ENCODE assay signal across 13 cellular contexts in genomic region chr2:85988210-85988913, GRCh38.
DNase-seq lines count a peak whose midpoint lies in the region; ATAC-seq, FAIRE-seq and TF ChIP-seq lines count a peak whose summit lies in the region.
"Had no signal": no experiment of that assay in that cellular context is flagged by ENCODE, and none has a peak within 500 bp of the region (broad histone marks: within the 10 kb centered on the region; RNA-seq: fewer than 3 reads in every experiment).

No MANE protein-coding gene starts in this region.

- no peak overlapping the region for H3K9ac ChIP-seq in SK-N-MC (ENCODE audit: insufficient read length)

- intact Hi-C loops in esophagus muscularis mucosa (cut with DNase I), result no loop called here

- peak; percentile 43 for ATAC-seq in lung (ENCODE audit: insufficient read depth, low FRiP score)
- ATAC-seq: stimulated activated naive CD8-positive, alpha-beta T cell treated with anti-CD3 and anti-CD28 coated beads, Interleukin-15, Interleukin-2, amounts not matched to agents 100 U/mL and 50 U/mL, for 24 hours had no signal

- H3K4me3 ChIP-seq in SK-N-MC (no peak overlapping the region), esophagus muscularis mucosa (no peak overlapping the region), lung (no peak overlapping the region), suprapubic skin (no peak overlapping the region)

- H3K27ac ChIP-seq in SK-N-MC (0 out of 2 replicates have a peak overlapping the region, but pooled peaks have one; percentile 25), esophagus muscularis mucosa (replicated peaks in 1 of 4) (peak overlapping the region; percentile 48 to 74 (median 68)), lung (ENCODE audit: low read depth in 1 of 2, low read length in 1 of 2) (peak overlapping the region in 1 of 2 donors; percentile 40), suprapubic skin (peak overlapping the region; percentile 50)
- H3K27ac ChIP-seq: neutrophil had no signal

- H3K27me3 ChIP-seq in esophagus muscularis mucosa (no peaks in the 10 kb centered on the region), lung (ENCODE audit: control insufficient read depth, insufficient read depth) (no peaks in the 10 kb centered on the region), suprapubic skin (no peaks in the 10 kb centered on the region)
- H3K27me3 ChIP-seq: neutrophil had no signal

- TF ChIP-seq POLR2A in esophagus muscularis mucosa (IDR thresholded peaks at IDR 0.05; ENCODE audit: low read depth), result no peak
- TF ChIP-seq POLR2A in suprapubic skin (IDR thresholded peaks at IDR 0.05), result no peak
- TF ChIP-seq POLR2A in GM12892 (IDR thresholded peaks at IDR 0.05; ENCODE audit: low read depth, low read length), result no peak

- H3K4me1 ChIP-seq in esophagus muscularis mucosa, result peaks cover 0 to 22% (median 21%) of the 10 kb centered on the region in 4 donors
- H3K4me1 ChIP-seq in lung (ENCODE audit: control insufficient read depth in 2 of 2, insufficient read depth in 2 of 2, low read length in 2 of 2), result no peaks in the 10 kb centered on the region
- peaks cover 24% of the 10 kb centered on the region for H3K4me1 ChIP-seq in suprapubic skin

- TF ChIP-seq EP300 in esophagus muscularis mucosa (IDR thresholded peaks at IDR 0.05), result no peak
- no peak for TF ChIP-seq EP300 in suprapubic skin (IDR thresholded peaks at IDR 0.05)

- H3K36me3 ChIP-seq in SK-N-MC (ENCODE audit: insufficient read depth, low read length) (no peaks in the 10 kb centered on the region), esophagus muscularis mucosa (no peaks in the 10 kb centered on the region), lung (ENCODE audit: control insufficient read depth in 2 of 2, insufficient read depth in 2 of 2, low read length in 2 of 2) (no peaks in the 10 kb centered on the region), suprapubic skin (no peaks in the 10 kb centered on the region)
- H3K36me3 ChIP-seq: neutrophil had no signal

- DNase-seq in SK-N-MC (ENCODE audit: low read depth, low spot score), result no peak
- peak; percentile 92 for DNase-seq in esophagus muscularis mucosa (ENCODE audit: extremely low spot score)
- peak; percentile 27 for DNase-seq in lung (ENCODE audit: low spot score)
- DNase-seq in suprapubic skin (ENCODE audit: low spot score in 2 of 2), result peak in 1 of 2 donors; percentile 69
- DNase-seq in GM12892 (ENCODE audit: insufficient read length), result no peak
- DNase-seq in H4 (ENCODE audit: low spot score), result no peak
- DNase-seq in AG08396 (ENCODE audit: low spot score), result no peak
- DNase-seq: activated T-cell treated with anti-CD3 and anti-CD28 coated beads, Interleukin-2, amount 50 U/mL, for 48 hours; NCI-H1048; NCI-H510A treated with DMSO at 0.1 percent for 48 hours; stimulated activated naive CD8-positive, alpha-beta T cell treated with anti-CD3 and anti-CD28 coated beads, Interleukin-15, Interleukin-2, amounts not matched to agents 100 U/mL and 50 U/mL, for 24 hours had no signal

- 74% methylated on average over 10 of the region's 10 CpGs for WGBS in esophagus muscularis mucosa
- 80 to 82% methylated on average over 10 of the region's 10 CpGs for WGBS in lung, 2 donors
- WGBS in suprapubic skin, result 50% methylated on average over 10 of the region's 10 CpGs

- no peak for TF ChIP-seq CTCF in esophagus muscularis mucosa (IDR thresholded peaks at IDR 0.05)
- no peak for TF ChIP-seq CTCF in lung (IDR thresholded peaks at IDR 0.05; ENCODE audit: control extremely low read depth, extremely low read depth)
- no peak for TF ChIP-seq CTCF in suprapubic skin (IDR thresholded peaks at IDR 0.05)

- H3K9me3 ChIP-seq in SK-N-MC (ENCODE audit: low read depth, low read length), result no peaks in the 10 kb centered on the region
- no peaks in the 10 kb centered on the region for H3K9me3 ChIP-seq in esophagus muscularis mucosa
- H3K9me3 ChIP-seq in lung (ENCODE audit: control insufficient read depth in 2 of 2, insufficient read depth in 1 of 2, low read length in 1 of 2), result no peaks in the 10 kb centered on the region
- H3K9me3 ChIP-seq in suprapubic skin, result no peaks in the 10 kb centered on the region
- H3K9me3 ChIP-seq: neutrophil had no signal

- FAIRE-seq in GM12892 (lab: Jason Lieb, UNC), result no peak
- FAIRE-seq: bronchial epithelial cell had no signal

Comparison
In these comparisons a context has a peak if more than half of its experiments do, and no peak if none do; other contexts are left out.
1. DNase-seq: peak in esophagus muscularis mucosa (single experiment) and lung (single experiment); none in SK-N-MC (single experiment), GM12892 (single experiment), H4 (single experiment) and AG08396 (single experiment).